In genomic region chr2:25041307-25041927, GRCh38 we compare ENCODE assay signal across 8 cellular contexts. TPM values are rescaled to one million over a fixed set of nuclear protein-coding genes. Genes with fewer than 3 reads are reported as not detected.
A peak's percentile ranks its signal among the peaks of the same experiment; 100 is the strongest.
DNase-seq lines count a peak whose midpoint lies in the region; ATAC-seq and TF ChIP-seq lines count a peak whose summit lies in the region.

No MANE protein-coding gene starts in this region.

- no peak overlapping the region for H2AFZ ChIP-seq in ACC112 (ENCODE audit: low read length, unreplicated experiment)

- H3K4me3 ChIP-seq in ACC112 (ENCODE audit: low read depth, low read length) (peak overlapping the region; percentile 59), breast epithelium (peak overlapping the region; percentile 59 to 74 (median 68)), iPS-18c (ENCODE audit: insufficient read depth, low read depth, low read length) (peak overlapping the region; percentile 68), gastrocnemius medialis (peak overlapping the region; percentile 55 to 93 (median 66))
- peak overlapping the region; percentile 45 for H3K4me3 ChIP-seq in Jurkat, Clone E6-1 (ENCODE audit: low read length)

- H3K36me3 ChIP-seq in ACC112 (ENCODE audit: insufficient read depth, low read length) = no peaks in the 10 kb centered on the region
- H3K36me3 ChIP-seq in breast epithelium = no peaks in the 10 kb centered on the region
- no peaks in the 10 kb centered on the region for H3K36me3 ChIP-seq in gastrocnemius medialis

- H3K79me2 ChIP-seq in ACC112 (ENCODE audit: control insufficient read depth, insufficient read depth, low read length, unreplicated experiment) = no peaks in the 10 kb centered on the region

- H3K27ac ChIP-seq in ACC112 (ENCODE audit: low read depth, low read length) (no peak overlapping the region), breast epithelium (peak overlapping the region in 1 of 2 donors; percentile 53), gastrocnemius medialis (peak overlapping the region; percentile 61 to 83 (median 76))

- H3K4me1 ChIP-seq in ACC112 (ENCODE audit: control insufficient read depth, insufficient read depth, low read length, unreplicated experiment) (peaks cover 13% of the 10 kb centered on the region), breast epithelium (peaks cover 0 to 5% of the 10 kb centered on the region in 2 donors), gastrocnemius medialis (peaks cover 20 to 27% of the 10 kb centered on the region in 2 donors)

- no peaks in the 10 kb centered on the region for H3K9me3 ChIP-seq in breast epithelium
- no peaks in the 10 kb centered on the region for H3K9me3 ChIP-seq in iPS-18c (ENCODE audit: control insufficient read depth, insufficient read depth, low read length)
- H3K9me3 ChIP-seq in gastrocnemius medialis = no peaks in the 10 kb centered on the region

- in situ Hi-C loops in gastrocnemius medialis (cut with MboI; ENCODE audit: low sequenced_read_pairs in 4 of 4) = loop anchor here in 1 of 4 donors (10.0 kb wide), 1 partner anchor 67 kb away; the partner anchor contains the start of gene DNAJC27

- H3K27me3 ChIP-seq in ACC112 (ENCODE audit: insufficient read depth, low read length) (peaks cover 15% of the 10 kb centered on the region; the same call in 1 of the 2 replicates), breast epithelium (no peaks in the 10 kb centered on the region), gastrocnemius medialis (no peaks in the 10 kb centered on the region)

- no peak for TF ChIP-seq POLR2A in breast epithelium (IDR thresholded peaks at IDR 0.05)
- no peak for TF ChIP-seq POLR2A in gastrocnemius medialis (IDR thresholded peaks at IDR 0.05)

- intact Hi-C loops in breast epithelium (cut with DNase I; ENCODE audit: low total_unique reads) = no loop called here
- intact Hi-C loops in gastrocnemius medialis (cut with DNase I; ENCODE audit: low total_unique reads) = loop anchor here (1.0 kb wide), 1 partner anchor 70 kb away; the partner anchor contains the start of gene DNAJC27

- TF ChIP-seq CTCF in breast epithelium (IDR thresholded peaks at IDR 0.05) (peak in 2 of 3 donors; percentile 41 to 45), gastrocnemius medialis (IDR thresholded peaks at IDR 0.05 in 4 of 5, conservative IDR thresholded peaks at IDR 0.05 in 1 of 5) (peak in 3 of 5 experiments; percentile 10 to 22 (median 13))

- ATAC-seq in GM18517 (IDR thresholded peaks at IDR 0.05; ENCODE audit: unreplicated experiment) (peak; percentile 13), gastrocnemius medialis (peak; percentile 24 to 26), GM19328 (IDR thresholded peaks at IDR 0.05; ENCODE audit: unreplicated experiment) (no peak)

- DNase-seq in Jurkat, Clone E6-1 (ENCODE audit: low read depth, low spot score) = no peak
- DNase-seq in RPMI8226 (peak; percentile 79), breast epithelium (ENCODE audit: low spot score in 2 of 2) (peak; percentile 36 to 61), gastrocnemius medialis (peak; percentile 17 to 37)

RNA-seq across cellular contexts. Expression of gene EFR3B, which starts 0.5 kb away (rescaled TPM):
- polyA plus RNA-seq in Jurkat, Clone E6-1 (2012; ENCODE audit: insufficient read depth, insufficient read length) = 0.45 TPM
- total RNA-seq in breast epithelium (under 1 TPM; 0.16 to 0.98 (median 0.73) TPM), gastrocnemius medialis (1 to 10 TPM in 1 of 4 donors, under 1 TPM in 3; 0.29 to 1.4 (median 0.67) TPM)
